ENCODE assay signal across 12 cellular contexts in the genomic region with DNA sequence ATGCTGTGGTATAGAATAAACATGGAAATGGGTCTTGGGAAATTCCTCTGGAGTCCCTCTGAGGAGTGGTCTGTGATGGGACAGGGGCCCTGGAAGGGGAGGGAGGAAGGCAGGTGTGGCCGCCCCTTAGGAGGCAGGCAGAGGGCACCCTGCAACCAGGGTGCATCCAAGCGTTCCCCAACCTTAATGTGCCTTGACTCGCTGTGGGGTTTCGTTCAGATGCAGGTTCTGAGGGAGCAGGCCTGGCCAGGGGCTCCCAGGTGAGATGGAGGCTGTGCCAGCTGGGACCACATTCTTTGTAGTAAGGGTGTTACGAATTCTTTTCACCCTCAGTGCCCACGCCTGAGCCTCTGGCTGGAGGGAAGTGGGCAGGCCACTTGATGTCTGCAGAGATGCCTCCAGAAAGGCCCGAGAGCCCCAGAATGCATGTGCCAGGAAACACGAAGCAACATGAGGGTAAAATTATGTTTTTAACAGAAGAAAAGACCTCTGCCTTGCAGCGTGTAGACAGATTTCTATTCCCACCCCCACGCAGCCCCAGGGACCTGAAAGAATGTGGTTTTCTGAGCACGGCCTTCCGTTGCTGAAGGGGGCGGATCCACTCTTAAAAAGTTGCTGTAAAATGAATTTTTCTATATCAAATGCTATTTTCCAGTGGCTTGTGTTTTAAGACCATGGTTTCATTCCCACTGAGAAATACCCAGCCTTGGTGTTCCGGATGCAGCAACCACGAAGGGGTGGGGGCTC.
DNase-seq lines count a peak whose midpoint lies in the region; ATAC-seq and TF ChIP-seq lines count a peak whose summit lies in the region.
"Had no signal": no experiment of that assay in that cellular context is flagged by ENCODE, and none has a peak within 500 bp of the region (broad histone marks: within the 10 kb centered on the region; RNA-seq: fewer than 3 reads in every experiment).

No MANE protein-coding gene starts in this region.

- CTCF ChIA-PET in activated CD8-positive, alpha-beta T cell treated with anti-CD3 and anti-CD28 coated beads for 36 hours (lab: Charles Lee) = interaction anchor here (1.6 kb wide), 1 partner anchor 186 kb away, joined by 4 read pairs; no protein-coding TSS in a partner anchor

- H3K27me3 Mint-ChIP-seq in activated CD8-positive, alpha-beta T cell treated with anti-CD3 and anti-CD28 coated beads for 36 hours = no peaks in the 10 kb centered on the region
- H3K27me3 Mint-ChIP-seq in effector memory CD8-positive, alpha-beta T cell = peaks cover 0 to 2% of the 10 kb centered on the region in 2 donors

- ATAC-seq in activated CD8-positive, alpha-beta T cell treated with anti-CD3 and anti-CD28 coated beads for 36 hours = peak; percentile 62
- no peak for ATAC-seq in effector memory CD8-positive, alpha-beta T cell (replicated peaks)

- H3K9me3 Mint-ChIP-seq in activated CD8-positive, alpha-beta T cell treated with anti-CD3 and anti-CD28 coated beads for 36 hours = peaks cover 10% of the 10 kb centered on the region
- peaks cover 0 to 8% of the 10 kb centered on the region in 2 donors for H3K9me3 Mint-ChIP-seq in effector memory CD8-positive, alpha-beta T cell

- POLR2A ChIA-PET in activated CD8-positive, alpha-beta T cell treated with anti-CD3 and anti-CD28 coated beads for 36 hours (lab: Charles Lee) = no interaction called here

- peaks cover 0 to 6% of the 10 kb centered on the region in 2 donors for H3K9me3 ChIP-seq in right atrium auricular region

- peak; percentile 55 for DNase-seq in activated CD4-positive, alpha-beta T cell treated with anti-CD3 and anti-CD28 coated beads for 48 hours
- DNase-seq in activated CD4-positive, alpha-beta T cell treated with anti-CD3 and anti-CD28 coated beads for 1 hour = no peak
- DNase-seq in activated CD8-positive, alpha-beta T cell treated with anti-CD3 and anti-CD28 coated beads for 36 hours = peak; percentile 78
- DNase-seq in right atrium auricular region (ENCODE audit: low spot score) (no peak), GM19238 (ENCODE audit: insufficient read length, low spot score) (no peak), NCI-H1694 treated with DMSO at 0.1 percent for 48 hours (lab: John Stamatoyannopoulos, UW) (no peak)
- peak; percentile 24 for DNase-seq in stimulated activated CD8-positive, alpha-beta memory T cell treated with anti-CD3 and anti-CD28 coated beads, Interleukin-4, amount 100 ng/mL, for 24 hours (ENCODE audit: low read depth)
- DNase-seq in effector memory CD8-positive, alpha-beta T cell = no peak
- DNase-seq: central memory CD4-positive, alpha-beta T cell; erythroblast; midbrain; NCI-H446 had no signal

- intact Hi-C loops in activated CD8-positive, alpha-beta T cell treated with anti-CD3 and anti-CD28 coated beads for 36 hours (cut with micrococcal nuclease) = loop anchor here (10.0 kb wide), 2 partner anchors 154 to 276 kb away; partner anchors contain the start of gene IER5L

- no peaks in the 10 kb centered on the region for H3K36me3 ChIP-seq in right atrium auricular region

- TF ChIP-seq CTCF in activated CD8-positive, alpha-beta T cell treated with anti-CD3 and anti-CD28 coated beads for 36 hours (IDR thresholded peaks at IDR 0.05) = no peak
- no peak for TF ChIP-seq CTCF in right atrium auricular region (IDR thresholded peaks at IDR 0.05)

- H3K4me3 Mint-ChIP-seq in activated CD8-positive, alpha-beta T cell treated with anti-CD3 and anti-CD28 coated beads for 36 hours = no peak overlapping the region
- H3K4me3 Mint-ChIP-seq in effector memory CD8-positive, alpha-beta T cell = no peak overlapping the region

- H3K36me3 Mint-ChIP-seq in activated CD8-positive, alpha-beta T cell treated with anti-CD3 and anti-CD28 coated beads for 36 hours (ENCODE audit: low read depth) = no peaks in the 10 kb centered on the region
- H3K36me3 Mint-ChIP-seq in effector memory CD8-positive, alpha-beta T cell (ENCODE audit: insufficient read depth) = peaks cover 3% of the 10 kb centered on the region

- H3K27me3 ChIP-seq in right atrium auricular region = no peaks in the 10 kb centered on the region

- peak overlapping the region; percentile 1 to 25 for H3K27ac ChIP-seq in right atrium auricular region

- peaks cover 20% of the 10 kb centered on the region for H3K4me1 Mint-ChIP-seq in activated CD8-positive, alpha-beta T cell treated with anti-CD3 and anti-CD28 coated beads for 36 hours (ENCODE audit: low read depth)
- H3K4me1 Mint-ChIP-seq in effector memory CD8-positive, alpha-beta T cell (ENCODE audit: low read depth in 2 of 2) = peaks cover 2 to 5% of the 10 kb centered on the region in 2 donors

- no peak overlapping the region for H3K4me3 ChIP-seq in right atrium auricular region

- peaks cover 0 to 24% of the 10 kb centered on the region in 2 donors for H3K4me1 ChIP-seq in right atrium auricular region

- H3K27ac Mint-ChIP-seq in activated CD8-positive, alpha-beta T cell treated with anti-CD3 and anti-CD28 coated beads for 36 hours = peak overlapping the region; percentile 62
- H3K27ac Mint-ChIP-seq in effector memory CD8-positive, alpha-beta T cell = no peak overlapping the region

Comparison
In these comparisons a context has a peak if more than half of its experiments do, and no peak if none do; other contexts are left out.
1. DNase-seq: peak in activated CD4-positive, alpha-beta T cell treated with anti-CD3 and anti-CD28 coated beads for 48 hours (single experiment), activated CD8-positive, alpha-beta T cell treated with anti-CD3 and anti-CD28 coated beads for 36 hours (single experiment) and stimulated activated CD8-positive, alpha-beta memory T cell treated with anti-CD3 and anti-CD28 coated beads, Interleukin-4, amount 100 ng/mL, for 24 hours (single experiment); none in activated CD4-positive, alpha-beta T cell treated with anti-CD3 and anti-CD28 coated beads for 1 hour (single experiment), right atrium auricular region (single experiment), GM19238 (single experiment), effector memory CD8-positive, alpha-beta T cell (0 of 3) and NCI-H1694 treated with DMSO at 0.1 percent for 48 hours (single experiment).